In genomic region chr12:64631197-64631596, GRCh38 we compare ENCODE assay signal across 12 cellular contexts. TPM values are rescaled to one million over a fixed set of nuclear protein-coding genes. Genes with fewer than 3 reads are reported as not detected.
DNase-seq lines count a peak whose midpoint lies in the region; ATAC-seq and TF ChIP-seq lines count a peak whose summit lies in the region.
"Had no signal": no experiment of that assay in that cellular context is flagged by ENCODE, and none has a peak within 500 bp of the region (broad histone marks: within the 10 kb centered on the region; RNA-seq: fewer than 3 reads in every experiment).

No MANE protein-coding gene starts in this region.

- H3K27me3 Mint-ChIP-seq in natural killer cell treated with Interleukin-12 subunit alpha and Interleukin-12 subunit beta and Interleukin-15 and Interleukin-18, amount 100 ng/mL, for 72 hours, result no peaks in the 10 kb centered on the region
- H3K27me3 Mint-ChIP-seq: brain had no signal

- POLR2A ChIA-PET in Panc1 (lab: Charles Lee), result no interaction called here

- ATAC-seq in GM18511 (IDR thresholded peaks at IDR 0.05; ENCODE audit: unreplicated experiment) (peak; percentile 57), GM21723 (IDR thresholded peaks at IDR 0.05; ENCODE audit: unreplicated experiment) (peak; percentile 46), Panc1 (no peak)
- peak in 1 of 2 donors; percentile 10 for ATAC-seq in natural killer cell treated with Interleukin-12 subunit alpha and Interleukin-12 subunit beta and Interleukin-15 and Interleukin-18, amount 100 ng/mL, for 72 hours
- ATAC-seq: GM12878 had no signal

- no peak for TF ChIP-seq CTCF in Panc1 (IDR thresholded peaks at IDR 0.05)

- in situ Hi-C loops in Panc1 (cut with HindIII; ENCODE audit: low pct_unique_long_range_greater_than_20kb, low sequenced_read_pairs), result no loop called here

- H3K27ac Mint-ChIP-seq in natural killer cell treated with Interleukin-12 subunit alpha and Interleukin-12 subunit beta and Interleukin-15 and Interleukin-18, amount 100 ng/mL, for 72 hours, result peak overlapping the region; percentile 38 to 55
- H3K27ac Mint-ChIP-seq: brain; T-helper 1 cell treated with Interleukin-12 subunit alpha and Interleukin-12 subunit beta and Interleukin-4 antibody, amounts not matched to agents 30 μg/mL and 1 μg/mL, for 36 hours had no signal

- CTCF ChIA-PET in Panc1 (lab: Charles Lee), result no interaction called here

- H3K4me1 Mint-ChIP-seq in natural killer cell treated with Interleukin-12 subunit alpha and Interleukin-12 subunit beta and Interleukin-15 and Interleukin-18, amount 100 ng/mL, for 72 hours (ENCODE audit: low read depth in 2 of 2), result peaks cover 50 to 58% of the 10 kb centered on the region in 2 donors

- no peaks in the 10 kb centered on the region; the same call in 1 of the 2 replicates for H3K9me3 ChIP-seq in Panc1 (ENCODE audit: control insufficient read depth, insufficient read depth, low read depth, low read length)

- no TSS peak for BruUV-seq in Panc1 (replicated peaks; lab: Mats Ljungman, UMichigan)

- peaks cover 26% of the 10 kb centered on the region for H3K36me3 Mint-ChIP-seq in natural killer cell treated with Interleukin-12 subunit alpha and Interleukin-12 subunit beta and Interleukin-15 and Interleukin-18, amount 100 ng/mL, for 72 hours

- intact Hi-C loops in Panc1 (cut with micrococcal nuclease; ENCODE audit: unreplicated experiment), result no loop called here

- H3K4me1 ChIP-seq in Panc1 (ENCODE audit: control insufficient read depth, insufficient read depth, low read length), result peaks cover 49% of the 10 kb centered on the region

- H3K9me3 Mint-ChIP-seq in natural killer cell treated with Interleukin-12 subunit alpha and Interleukin-12 subunit beta and Interleukin-15 and Interleukin-18, amount 100 ng/mL, for 72 hours, result no peaks in the 10 kb centered on the region

- no peak overlapping the region for H3K4me3 ChIP-seq in Panc1 (ENCODE audit: low read depth in 2 of 2, low read length in 2 of 2)
- H3K4me3 ChIP-seq: GM12878, hepatocyte had no signal

- no peaks in the 10 kb centered on the region for H3K36me3 ChIP-seq in Panc1 (ENCODE audit: control insufficient read depth, insufficient read depth, low read length)

- no peak for DNase-seq in Panc1 (ENCODE audit: low read depth, low spot score)
- no peak for DNase-seq in natural killer cell treated with Interleukin-12 subunit alpha and Interleukin-12 subunit beta and Interleukin-15 and Interleukin-18, amount 100 ng/mL, for 72 hours (ENCODE audit: low spot score)
- no peak for DNase-seq in NCI-H2081 treated with DMSO at 0.1 percent for 48 hours (lab: John Stamatoyannopoulos, UW)
- no peak for DNase-seq in NCI-H1105 (lab: John Stamatoyannopoulos, UW)
- no peak for DNase-seq in GOT3 (lab: John Stamatoyannopoulos, UW)
- DNase-seq: DMS153 had no signal

- peak overlapping the region; percentile 8 for H3K4me3 Mint-ChIP-seq in natural killer cell treated with Interleukin-12 subunit alpha and Interleukin-12 subunit beta and Interleukin-15 and Interleukin-18, amount 100 ng/mL, for 72 hours
- H3K4me3 Mint-ChIP-seq: brain; T-helper 1 cell treated with Interleukin-12 subunit alpha and Interleukin-12 subunit beta and Interleukin-4 antibody, amounts not matched to agents 30 μg/mL and 1 μg/mL, for 36 hours had no signal

- H3K27me3 ChIP-seq in Panc1 (ENCODE audit: control insufficient read depth, insufficient read depth, low read length), result no peaks in the 10 kb centered on the region
- H3K27me3 ChIP-seq: hepatocyte had no signal

- peak overlapping the region; percentile 2 for H3K27ac ChIP-seq in Panc1 (ENCODE audit: low read length)
- H3K27ac ChIP-seq: hepatocyte had no signal

RNA-seq across cellular contexts. Expression of gene RASSF3, which starts 20.9 kb away (rescaled TPM):
- 107 TPM for total RNA-seq in Panc1 (2021; ENCODE audit: unreplicated experiment)
- polyA plus RNA-seq in Panc1 (2012; ENCODE audit: insufficient read length), result 42.2 TPM
- total RNA-seq in natural killer cell treated with Interleukin-12 subunit alpha and Interleukin-12 subunit beta and Interleukin-15 and Interleukin-18, amount 100 ng/mL, for 72 hours, result 10 to 100 TPM; 64.3 to 92.1 TPM
